1 cellular context compared by ENCODE assay signal in genomic region chr10:49183596-49184542, GRCh38.
TF ChIP-seq lines count a peak whose summit lies in the region.

No MANE protein-coding gene starts in this region.

TF ChIP-seq in K562, 482 proteins besides CTCF, POLR2A, EP300 and RAD21 (continued from another document and continues in another):
- TF ChIP-seq PBX2 (CRISPR knock-in tag; IDR thresholded peaks at IDR 0.05; ENCODE audit: low read depth) (no peak), PBX2 (tag; conservative IDR thresholded peaks at IDR 0.05; ENCODE audit: low read depth) (peak; percentile 78), PTRF (tag; IDR thresholded peaks at IDR 0.05) (peak; percentile 47; the same call in 1 of the 2 replicates), ADNP (tag; IDR thresholded peaks at IDR 0.05) (peak; percentile 31; the same call in 1 of the 2 replicates), RFX7 (CRISPR knock-in tag; IDR thresholded peaks at IDR 0.05) (no peak), CREBBP (IDR thresholded peaks at IDR 0.05; ENCODE audit: low read depth, low read length) (no peak), POLR3A (IDR thresholded peaks at IDR 0.05; ENCODE audit: borderline replicate concordance, extremely low read depth, insufficient read depth, insufficient read length) (no peak), ZNF41 (CRISPR knock-in tag; conservative IDR thresholded peaks at IDR 0.05) (no peak), SAP30 (IDR thresholded peaks at IDR 0.05; ENCODE audit: borderline replicate concordance, insufficient read depth, low read depth, low read length, poor library complexity, severe bottlenecking) (peak; percentile 55), HSF4 (CRISPR knock-in tag; IDR thresholded peaks at IDR 0.05; ENCODE audit: borderline replicate concordance) (peak; percentile 58; the same call in 1 of the 2 replicates), FOXK2 (conservative IDR thresholded peaks at IDR 0.05 in 1 of 2, IDR thresholded peaks at IDR 0.05 in 1 of 2; ENCODE audit: low read depth in 2 of 2) (peak; percentile 83 to 86), TCFL5 (CRISPR knock-in tag; conservative IDR thresholded peaks at IDR 0.05) (no peak), ZNF583 (CRISPR knock-in tag; IDR thresholded peaks at IDR 0.05) (0 out of 2 replicates have a peak, but pooled peaks have one; percentile 54), ZNF561 (CRISPR knock-in tag; conservative IDR thresholded peaks at IDR 0.05) (no peak), ZNF408 (CRISPR knock-in tag; IDR thresholded peaks at IDR 0.05; ENCODE audit: low read depth) (no peak), RBFOX2 (IDR thresholded peaks at IDR 0.05; ENCODE audit: low read depth, low read length) (0 out of 2 replicates have a peak, but pooled peaks have one; percentile 41), CBX3 (IDR thresholded peaks at IDR 0.05; ENCODE audit: borderline replicate concordance in 1 of 2, low read length in 2 of 2) (peak in 1 of 2 experiments; percentile 64; a peak in 1 of 3 replicates), PPARD (CRISPR knock-in tag; IDR thresholded peaks at IDR 0.05) (no peak), ZC3H4 (CRISPR knock-in tag; IDR thresholded peaks at IDR 0.05; ENCODE audit: borderline replicate concordance) (no peak), ZNF445 (CRISPR knock-in tag; IDR thresholded peaks at IDR 0.05; ENCODE audit: low read depth) (no peak), RFX1 (IDR thresholded peaks at IDR 0.05) (no peak), ATF7 (IDR thresholded peaks at IDR 0.05) (peak; percentile 80), SOX6 (IDR thresholded peaks at IDR 0.05) (peak; percentile 86), ARID2 (IDR thresholded peaks at IDR 0.05) (no peak), L3MBTL2 (IDR thresholded peaks at IDR 0.05) (peak; percentile 94), ZNF586 (CRISPR knock-in tag; conservative IDR thresholded peaks at IDR 0.05) (no peak), MLX (CRISPR knock-in tag; conservative IDR thresholded peaks at IDR 0.05) (no peak), PML (IDR thresholded peaks at IDR 0.05; ENCODE audit: low read length) (peak; percentile 61; the same call in 1 of the 2 replicates), RNF2 (IDR thresholded peaks at IDR 0.05) (peak; percentile 94), ZNF174 (CRISPR knock-in tag; IDR thresholded peaks at IDR 0.05) (no peak), MCM5 (IDR thresholded peaks at IDR 0.05; ENCODE audit: low read depth) (no peak), KHSRP (IDR thresholded peaks at IDR 0.05) (no peak; the same call in 1 of the 2 replicates), BDP1 (IDR thresholded peaks at IDR 0.05; ENCODE audit: insufficient read depth, insufficient read length) (no peak)
- TF ChIP-seq, protein P1, sequence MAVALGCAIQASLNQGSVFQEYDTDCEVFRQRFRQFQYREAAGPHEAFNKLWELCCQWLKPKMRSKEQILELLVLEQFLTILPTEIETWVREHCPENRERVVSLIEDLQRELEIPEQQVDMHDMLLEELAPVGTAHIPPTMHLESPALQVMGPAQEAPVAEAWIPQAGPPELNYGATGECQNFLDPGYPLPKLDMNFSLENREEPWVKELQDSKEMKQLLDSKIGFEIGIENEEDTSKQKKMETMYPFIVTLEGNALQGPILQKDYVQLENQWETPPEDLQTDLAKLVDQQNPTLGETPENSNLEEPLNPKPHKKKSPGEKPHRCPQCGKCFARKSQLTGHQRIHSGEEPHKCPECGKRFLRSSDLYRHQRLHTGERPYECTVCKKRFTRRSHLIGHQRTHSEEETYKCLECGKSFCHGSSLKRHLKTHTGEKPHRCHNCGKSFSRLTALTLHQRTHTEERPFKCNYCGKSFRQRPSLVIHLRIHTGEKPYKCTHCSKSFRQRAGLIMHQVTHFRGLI (CRISPR knock-in tag; IDR thresholded peaks at IDR 0.05), result no peak
- TF ChIP-seq, protein P2, sequence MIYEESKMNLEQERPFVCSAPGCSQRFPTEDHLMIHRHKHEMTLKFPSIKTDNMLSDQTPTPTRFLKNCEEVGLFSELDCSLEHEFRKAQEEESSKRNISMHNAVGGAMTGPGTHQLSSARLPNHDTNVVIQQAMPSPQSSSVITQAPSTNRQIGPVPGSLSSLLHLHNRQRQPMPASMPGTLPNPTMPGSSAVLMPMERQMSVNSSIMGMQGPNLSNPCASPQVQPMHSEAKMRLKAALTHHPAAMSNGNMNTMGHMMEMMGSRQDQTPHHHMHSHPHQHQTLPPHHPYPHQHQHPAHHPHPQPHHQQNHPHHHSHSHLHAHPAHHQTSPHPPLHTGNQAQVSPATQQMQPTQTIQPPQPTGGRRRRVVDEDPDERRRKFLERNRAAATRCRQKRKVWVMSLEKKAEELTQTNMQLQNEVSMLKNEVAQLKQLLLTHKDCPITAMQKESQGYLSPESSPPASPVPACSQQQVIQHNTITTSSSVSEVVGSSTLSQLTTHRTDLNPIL (CRISPR knock-in tag; IDR thresholded peaks at IDR 0.05), result no peak
- TF ChIP-seq, protein P3, sequence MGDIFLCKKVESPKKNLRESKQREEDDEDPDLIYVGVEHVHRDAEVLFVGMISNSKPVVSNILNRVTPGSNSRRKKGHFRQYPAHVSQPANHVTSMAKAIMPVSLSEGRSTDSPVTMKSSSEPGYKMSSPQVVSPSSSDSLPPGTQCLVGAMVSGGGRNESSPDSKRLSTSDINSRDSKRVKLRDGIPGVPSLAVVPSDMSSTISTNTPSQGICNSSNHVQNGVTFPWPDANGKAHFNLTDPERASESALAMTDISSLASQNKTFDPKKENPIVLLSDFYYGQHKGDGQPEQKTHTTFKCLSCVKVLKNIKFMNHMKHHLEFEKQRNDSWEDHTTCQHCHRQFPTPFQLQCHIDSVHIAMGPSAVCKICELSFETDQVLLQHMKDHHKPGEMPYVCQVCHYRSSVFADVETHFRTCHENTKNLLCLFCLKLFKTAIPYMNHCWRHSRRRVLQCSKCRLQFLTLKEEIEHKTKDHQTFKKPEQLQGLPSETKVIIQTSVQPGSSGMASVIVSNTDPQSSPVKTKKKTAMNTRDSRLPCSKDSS (IDR thresholded peaks at IDR 0.05; ENCODE audit: low read depth, partially characterized antibody), result no peak
- TF ChIP-seq, protein P4, sequence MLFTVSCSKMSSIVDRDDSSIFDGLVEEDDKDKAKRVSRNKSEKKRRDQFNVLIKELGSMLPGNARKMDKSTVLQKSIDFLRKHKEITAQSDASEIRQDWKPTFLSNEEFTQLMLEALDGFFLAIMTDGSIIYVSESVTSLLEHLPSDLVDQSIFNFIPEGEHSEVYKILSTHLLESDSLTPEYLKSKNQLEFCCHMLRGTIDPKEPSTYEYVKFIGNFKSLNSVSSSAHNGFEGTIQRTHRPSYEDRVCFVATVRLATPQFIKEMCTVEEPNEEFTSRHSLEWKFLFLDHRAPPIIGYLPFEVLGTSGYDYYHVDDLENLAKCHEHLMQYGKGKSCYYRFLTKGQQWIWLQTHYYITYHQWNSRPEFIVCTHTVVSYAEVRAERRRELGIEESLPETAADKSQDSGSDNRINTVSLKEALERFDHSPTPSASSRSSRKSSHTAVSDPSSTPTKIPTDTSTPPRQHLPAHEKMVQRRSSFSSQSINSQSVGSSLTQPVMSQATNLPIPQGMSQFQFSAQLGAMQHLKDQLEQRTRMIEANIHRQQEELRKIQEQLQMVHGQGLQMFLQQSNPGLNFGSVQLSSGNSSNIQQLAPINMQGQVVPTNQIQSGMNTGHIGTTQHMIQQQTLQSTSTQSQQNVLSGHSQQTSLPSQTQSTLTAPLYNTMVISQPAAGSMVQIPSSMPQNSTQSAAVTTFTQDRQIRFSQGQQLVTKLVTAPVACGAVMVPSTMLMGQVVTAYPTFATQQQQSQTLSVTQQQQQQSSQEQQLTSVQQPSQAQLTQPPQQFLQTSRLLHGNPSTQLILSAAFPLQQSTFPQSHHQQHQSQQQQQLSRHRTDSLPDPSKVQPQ (CRISPR knock-in tag; IDR thresholded peaks at IDR 0.05; ENCODE audit: borderline replicate concordance), result no peak
- TF ChIP-seq, protein P5, sequence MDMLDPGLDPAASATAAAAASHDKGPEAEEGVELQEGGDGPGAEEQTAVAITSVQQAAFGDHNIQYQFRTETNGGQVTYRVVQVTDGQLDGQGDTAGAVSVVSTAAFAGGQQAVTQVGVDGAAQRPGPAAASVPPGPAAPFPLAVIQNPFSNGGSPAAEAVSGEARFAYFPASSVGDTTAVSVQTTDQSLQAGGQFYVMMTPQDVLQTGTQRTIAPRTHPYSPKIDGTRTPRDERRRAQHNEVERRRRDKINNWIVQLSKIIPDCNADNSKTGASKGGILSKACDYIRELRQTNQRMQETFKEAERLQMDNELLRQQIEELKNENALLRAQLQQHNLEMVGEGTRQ (CRISPR knock-in tag; IDR thresholded peaks at IDR 0.05), result no peak
- TF ChIP-seq, protein P6, sequence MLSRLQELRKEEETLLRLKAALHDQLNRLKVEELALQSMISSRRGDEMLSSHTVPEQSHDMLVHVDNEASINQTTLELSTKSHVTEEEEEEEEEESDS (CRISPR knock-in tag; IDR thresholded peaks at IDR 0.05), result no peak
- TF ChIP-seq, protein P7, sequence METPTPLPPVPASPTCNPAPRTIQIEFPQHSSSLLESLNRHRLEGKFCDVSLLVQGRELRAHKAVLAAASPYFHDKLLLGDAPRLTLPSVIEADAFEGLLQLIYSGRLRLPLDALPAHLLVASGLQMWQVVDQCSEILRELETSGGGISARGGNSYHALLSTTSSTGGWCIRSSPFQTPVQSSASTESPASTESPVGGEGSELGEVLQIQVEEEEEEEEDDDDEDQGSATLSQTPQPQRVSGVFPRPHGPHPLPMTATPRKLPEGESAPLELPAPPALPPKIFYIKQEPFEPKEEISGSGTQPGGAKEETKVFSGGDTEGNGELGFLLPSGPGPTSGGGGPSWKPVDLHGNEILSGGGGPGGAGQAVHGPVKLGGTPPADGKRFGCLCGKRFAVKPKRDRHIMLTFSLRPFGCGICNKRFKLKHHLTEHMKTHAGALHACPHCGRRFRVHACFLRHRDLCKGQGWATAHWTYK (CRISPR knock-in tag; IDR thresholded peaks at IDR 0.05), result peak; percentile 45; the same call in 1 of the 2 replicates
- TF ChIP-seq, protein P8, sequence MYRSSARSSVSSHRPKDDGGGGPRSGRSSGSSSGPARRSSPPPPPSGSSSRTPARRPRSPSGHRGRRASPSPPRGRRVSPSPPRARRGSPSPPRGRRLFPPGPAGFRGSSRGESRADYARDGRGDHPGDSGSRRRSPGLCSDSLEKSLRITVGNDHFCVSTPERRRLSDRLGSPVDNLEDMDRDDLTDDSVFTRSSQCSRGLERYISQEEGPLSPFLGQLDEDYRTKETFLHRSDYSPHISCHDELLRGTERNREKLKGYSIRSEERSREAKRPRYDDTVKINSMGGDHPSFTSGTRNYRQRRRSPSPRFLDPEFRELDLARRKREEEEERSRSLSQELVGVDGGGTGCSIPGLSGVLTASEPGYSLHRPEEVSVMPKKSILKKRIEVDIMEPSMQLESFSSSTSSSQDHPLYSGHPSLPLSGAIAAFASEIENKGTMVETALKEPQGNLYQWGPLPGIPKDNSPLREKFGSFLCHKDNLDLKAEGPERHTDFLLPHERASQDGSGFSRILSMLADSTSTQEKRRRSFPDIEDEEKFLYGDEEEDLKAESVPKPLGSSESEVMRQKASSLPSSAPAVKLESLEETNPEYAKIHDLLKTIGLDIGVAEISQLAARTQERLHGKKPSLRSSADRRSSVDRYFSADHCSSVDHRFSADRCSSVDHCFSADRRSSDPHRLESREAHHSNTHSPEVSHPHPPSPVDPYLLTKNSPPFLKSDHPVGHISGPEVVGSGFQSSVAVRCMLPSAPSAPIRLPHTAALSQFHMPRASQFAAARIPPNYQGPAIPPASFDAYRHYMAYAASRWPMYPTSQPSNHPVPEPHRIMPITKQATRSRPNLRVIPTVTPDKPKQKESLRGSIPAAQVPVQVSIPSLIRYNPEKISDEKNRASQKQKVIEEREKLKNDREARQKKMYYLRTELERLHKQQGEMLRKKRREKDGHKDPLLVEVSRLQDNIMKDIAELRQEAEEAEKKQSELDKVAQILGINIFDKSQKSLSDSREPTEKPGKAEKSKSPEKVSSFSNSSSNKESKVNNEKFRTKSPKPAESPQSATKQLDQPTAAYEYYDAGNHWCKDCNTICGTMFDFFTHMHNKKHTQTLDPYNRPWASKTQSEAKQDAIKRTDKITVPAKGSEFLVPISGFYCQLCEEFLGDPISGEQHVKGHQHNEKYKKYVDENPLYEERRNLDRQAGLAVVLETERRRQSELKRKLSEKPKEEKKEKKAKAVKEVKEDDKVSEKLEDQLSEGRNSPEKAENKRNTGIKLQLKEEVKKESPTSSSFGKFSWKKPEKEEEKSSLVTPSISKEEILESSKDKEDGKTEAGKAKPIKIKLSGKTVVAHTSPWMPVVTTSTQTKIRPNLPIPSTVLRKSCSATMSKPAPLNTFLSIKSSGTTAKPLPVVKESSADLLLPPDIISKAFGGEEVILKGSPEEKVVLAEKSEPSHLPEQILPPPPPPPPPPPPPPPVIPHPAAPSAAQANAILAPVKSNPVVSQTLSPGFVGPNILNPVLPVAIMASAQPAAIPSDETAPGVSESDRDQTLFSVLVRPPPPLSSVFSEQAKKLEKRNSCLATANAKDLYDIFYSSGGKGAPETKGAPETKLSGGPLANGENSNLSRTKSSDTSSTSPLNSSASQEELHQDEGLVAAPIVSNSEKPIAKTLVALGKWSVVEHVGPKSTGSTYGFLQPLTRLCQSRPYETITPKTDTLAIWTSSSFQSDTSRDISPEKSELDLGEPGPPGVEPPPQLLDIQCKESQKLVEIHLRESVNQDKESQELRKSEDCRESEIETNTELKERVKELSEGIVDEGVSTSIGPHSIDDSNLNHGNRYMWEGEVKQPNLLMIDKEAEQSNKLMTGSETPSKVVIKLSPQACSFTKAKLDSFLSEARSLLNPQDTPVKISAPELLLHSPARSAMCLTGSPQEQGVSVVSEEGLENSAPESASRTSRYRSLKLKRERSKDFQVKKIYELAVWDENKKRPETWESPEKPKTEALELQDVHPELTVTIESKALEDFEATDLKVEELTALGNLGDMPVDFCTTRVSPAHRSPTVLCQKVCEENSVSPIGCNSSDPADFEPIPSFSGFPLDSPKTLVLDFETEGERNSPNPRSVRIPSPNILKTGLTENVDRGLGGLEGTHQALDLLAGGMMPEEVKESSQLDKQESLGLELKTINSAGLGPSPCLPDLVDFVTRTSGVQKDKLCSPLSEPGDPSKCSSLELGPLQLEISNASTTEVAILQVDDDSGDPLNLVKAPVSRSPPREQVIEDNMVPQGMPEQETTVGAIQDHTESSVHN (IDR thresholded peaks at IDR 0.05; ENCODE audit: borderline replicate concordance in 1 of 2, low read depth in 1 of 2), result no peak
